Comparison of ENCODE assay signal across 15 cellular contexts in genomic region chr6:105651969-105652368, GRCh38.
"Had no signal": no experiment of that assay in that cellular context is flagged by ENCODE, and none has a peak within 500 bp of the region (broad histone marks: within the 10 kb centered on the region; RNA-seq: fewer than 3 reads in every experiment).

No MANE protein-coding gene starts in this region.

- H3K9me3 Mint-ChIP-seq: naive thymus-derived CD8-positive, alpha-beta T cell had no signal

- H3K36me3 Mint-ChIP-seq: naive thymus-derived CD8-positive, alpha-beta T cell had no signal

- H3K4me1 ChIP-seq: left lung, right atrium auricular region, thyroid gland, uterus had no signal

- H3K36me3 ChIP-seq: cardiac muscle cell, left lung, right atrium auricular region, thyroid gland, uterus had no signal

- ATAC-seq: left lung; mucosa of descending colon; naive thymus-derived CD8-positive, alpha-beta T cell; T-helper 17 cell had no signal

- H3K4me3 Mint-ChIP-seq: naive thymus-derived CD8-positive, alpha-beta T cell; T-helper 17 cell had no signal

- H3K4me3 ChIP-seq: cardiac muscle cell, left lung, mucosa of descending colon, right atrium auricular region, skin epidermis, thyroid gland, uterus had no signal

- H3K9me3 ChIP-seq: left lung, mucosa of descending colon, right atrium auricular region, thyroid gland, uterus had no signal

- H3K27ac ChIP-seq: cardiac muscle cell, left lung, right atrium auricular region, thyroid gland, uterus had no signal

- H3K27me3 ChIP-seq: cardiac muscle cell, left lung, right atrium auricular region, thyroid gland, uterus had no signal

- DNase-seq: activated CD4-positive, alpha-beta T cell treated with anti-CD3 and anti-CD28 coated beads, Interleukin-2, amount 50 U/mL, for 1 hour; activated CD4-positive, CD25-positive, alpha-beta regulatory T cell; activated CD8-positive, alpha-beta memory T cell treated with anti-CD3 and anti-CD28 coated beads, Interleukin-2, amount 50 U/mL, for 4 hours; activated gamma-delta T cell treated with Interleukin-2 at 50 U/mL for 16 hours; effector CD8-positive, alpha-beta T cell; left lung; mucosa of descending colon; naive thymus-derived CD8-positive, alpha-beta T cell; nucleus accumbens; T-helper 17 cell; thyroid gland; uterus had no signal

- H3K27ac Mint-ChIP-seq: T-helper 17 cell had no signal
